ENCODE assay signal across 11 cellular contexts in the genomic region with DNA sequence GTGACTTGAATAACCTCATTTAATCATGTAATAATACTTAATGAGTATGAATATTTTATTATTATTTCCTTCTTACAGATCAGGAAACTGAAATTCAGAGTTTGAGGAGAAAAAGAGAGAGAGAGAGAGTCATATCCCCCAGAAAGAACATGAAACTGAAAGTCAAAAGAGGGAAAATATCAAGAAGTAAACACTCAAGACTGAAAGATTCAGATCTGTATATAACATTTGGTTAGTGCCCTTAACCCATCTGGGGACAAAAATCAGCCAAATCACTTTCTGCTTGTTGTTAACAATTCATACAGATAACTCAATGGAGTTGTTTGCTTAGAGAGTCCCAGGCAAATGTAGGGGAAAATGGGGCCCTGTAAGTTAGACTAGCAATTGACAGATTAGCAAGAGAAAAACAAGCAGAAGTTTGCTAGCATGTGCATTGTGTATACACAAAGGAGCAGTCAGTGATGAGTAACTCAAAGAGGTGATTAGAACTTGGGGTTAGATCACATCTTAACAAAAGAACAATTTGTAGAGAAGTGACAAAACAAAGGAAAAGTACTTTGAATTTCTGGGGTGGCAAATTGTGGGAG.
DNase-seq lines count a peak whose midpoint lies in the region; ATAC-seq and TF ChIP-seq lines count a peak whose summit lies in the region.
"Had no signal": no experiment of that assay in that cellular context is flagged by ENCODE, and none has a peak within 500 bp of the region (broad histone marks: within the 10 kb centered on the region; RNA-seq: fewer than 3 reads in every experiment).

No MANE protein-coding gene starts in this region.

- peak; percentile 33 for DNase-seq in fibroblast of mammary gland (ENCODE audit: low read depth)
- no peak for DNase-seq in SHP77 (lab: John Stamatoyannopoulos, UW)
- DNase-seq in AG08396 (ENCODE audit: low spot score): no peak
- DNase-seq in middle frontal gyrus (ENCODE audit: extremely low spot score, low spot score): no peak
- no peak for DNase-seq in D341Med (ENCODE audit: low spot score)
- DNase-seq: Calu3, cerebellar nuclear complex, NCI-H2107 had no signal

- H3K4me3 ChIP-seq in fibroblast of mammary gland (ENCODE audit: control insufficient read depth, low read depth, low read length): no peak overlapping the region

- ATAC-seq in GM18907 (IDR thresholded peaks at IDR 0.05; ENCODE audit: unreplicated experiment): peak; percentile 73
- peak; percentile 81 for ATAC-seq in GM21737 (IDR thresholded peaks at IDR 0.05; ENCODE audit: unreplicated experiment)
- peak; percentile 66 for ATAC-seq in HG03439 (IDR thresholded peaks at IDR 0.05; ENCODE audit: unreplicated experiment)

- TF ChIP-seq CTCF in fibroblast of mammary gland (conservative IDR thresholded peaks at IDR 0.05; ENCODE audit: control insufficient read depth, insufficient read depth, low read depth, low read length): no peak
